In the genomic region with DNA sequence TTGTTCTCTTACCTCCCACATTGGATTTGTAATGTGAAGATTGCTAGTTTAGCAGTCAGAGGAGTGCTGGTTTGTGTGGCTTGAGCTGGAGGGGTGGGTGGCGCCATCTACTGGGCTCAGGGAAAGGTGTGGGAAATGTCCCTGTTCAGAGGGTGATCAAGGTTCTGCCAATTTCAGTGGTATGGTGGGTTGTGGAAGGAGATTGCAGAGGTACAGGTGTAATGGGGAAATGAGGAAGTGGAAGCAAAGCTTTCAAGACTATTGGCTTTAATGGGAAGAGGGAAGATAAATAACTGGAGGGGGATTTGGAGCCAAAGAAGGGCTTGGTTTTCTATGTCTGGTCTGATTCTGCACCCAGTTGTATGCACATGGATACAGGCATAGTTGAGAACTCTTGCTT, we compare ENCODE assay signal across 8 cellular contexts.
DNase-seq lines count a peak whose midpoint lies in the region; ATAC-seq and TF ChIP-seq lines count a peak whose summit lies in the region.

No MANE protein-coding gene starts in this region.

- H3K4me3 Mint-ChIP-seq in memory B cell: no peak overlapping the region

- DNase-seq in GM12864 (ENCODE audit: low read depth) (peak; percentile 3), HFF-Myc (ENCODE audit: extremely low read depth, low read depth) (no peak), NCI-H2107 (lab: John Stamatoyannopoulos, UW) (peak; percentile 13), memory B cell (ENCODE audit: low spot score in 2 of 2) (peak; percentile 9 to 21)
- DNase-seq in activated CD4-positive, alpha-beta T cell treated with anti-CD3 and anti-CD28 coated beads for 1 hour: peak; percentile 14
- DNase-seq in effector CD8-positive, alpha-beta T cell (lab: John Stamatoyannopoulos, UW): peak; percentile 7
- peak; percentile 52 for DNase-seq in stimulated activated naive CD8-positive, alpha-beta T cell treated with anti-CD3 and anti-CD28 coated beads, Interleukin-15, Interleukin-2, amounts not matched to agents 100 U/mL and 50 U/mL, for 24 hours

- peak; percentile 87 for TF ChIP-seq CTCF in GM12864 (IDR thresholded peaks at IDR 0.05; ENCODE audit: low read depth, low read length, missing control alignments)
- TF ChIP-seq CTCF in HFF-Myc (IDR thresholded peaks at IDR 0.05; ENCODE audit: low read depth, low read length, missing control alignments): peak; percentile 74

- ATAC-seq in memory B cell (ENCODE audit: low read depth): peak; percentile 56
- peak; percentile 66 for ATAC-seq in stimulated activated naive CD8-positive, alpha-beta T cell treated with anti-CD3 and anti-CD28 coated beads, Interleukin-15, Interleukin-2, amounts not matched to agents 100 U/mL and 50 U/mL, for 24 hours
- no peak for ATAC-seq in GM18858 (IDR thresholded peaks at IDR 0.05; ENCODE audit: unreplicated experiment)

- no peak overlapping the region for H3K27ac Mint-ChIP-seq in memory B cell

- peaks cover 8% of the 10 kb centered on the region for H3K27me3 Mint-ChIP-seq in memory B cell

- H3K36me3 Mint-ChIP-seq in memory B cell: no peaks in the 10 kb centered on the region

- H3K4me3 ChIP-seq in GM12864 (ENCODE audit: low read depth, low read length) (no peak overlapping the region), HFF-Myc (replicated peaks; ENCODE audit: low read depth, low read length) (no peak overlapping the region)

- no peaks in the 10 kb centered on the region for H3K4me1 Mint-ChIP-seq in memory B cell

- peaks cover 1% of the 10 kb centered on the region for H3K9me3 Mint-ChIP-seq in memory B cell
